Comparison of ENCODE assay signal across 11 cellular contexts in the genomic region with DNA sequence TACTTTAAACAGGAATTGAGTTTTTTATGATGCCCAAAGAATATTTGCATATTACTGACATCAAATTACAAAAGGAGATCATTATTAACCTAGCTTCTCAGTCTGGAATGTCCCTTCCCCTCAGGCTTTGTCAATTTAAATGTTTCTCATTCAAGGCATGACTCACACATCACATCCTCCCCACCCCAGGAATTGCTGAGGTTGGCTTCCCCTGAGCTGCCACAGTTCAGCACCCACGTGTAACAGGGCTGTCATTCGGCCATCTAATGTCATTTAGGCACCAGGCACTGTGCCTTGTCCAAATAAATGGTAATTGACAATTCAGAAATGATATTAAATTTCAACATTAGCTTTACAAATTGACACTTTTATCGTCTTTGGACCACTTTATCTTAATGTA.
DNase-seq lines count a peak whose midpoint lies in the region; ATAC-seq and TF ChIP-seq lines count a peak whose summit lies in the region.
"Had no signal": no experiment of that assay in that cellular context is flagged by ENCODE, and none has a peak within 500 bp of the region (broad histone marks: within the 10 kb centered on the region; RNA-seq: fewer than 3 reads in every experiment).

No MANE protein-coding gene starts in this region.

- H3K27me3 ChIP-seq in BE2C: no peaks in the 10 kb centered on the region
- H3K27me3 ChIP-seq in effector memory CD4-positive, alpha-beta T cell (replicated peaks; ENCODE audit: control insufficient read depth, insufficient read depth, low read length, poor library complexity, severe bottlenecking): no peaks in the 10 kb centered on the region

- H3K9me3 Mint-ChIP-seq in activated naive CD8-positive, alpha-beta T cell treated with anti-CD3 and anti-CD28 coated beads for 36 hours: peaks cover 2% of the 10 kb centered on the region
- H3K9me3 Mint-ChIP-seq: activated B cell treated with CpG ODN at 0.5 μM for 24 hours had no signal

- ATAC-seq in GM19467 (IDR thresholded peaks at IDR 0.05; ENCODE audit: unreplicated experiment) (no peak), HG03432 (IDR thresholded peaks at IDR 0.05; ENCODE audit: unreplicated experiment) (no peak), GM18861 (IDR thresholded peaks at IDR 0.05; ENCODE audit: unreplicated experiment) (no peak)

- H3K4me3 Mint-ChIP-seq in activated naive CD8-positive, alpha-beta T cell treated with anti-CD3 and anti-CD28 coated beads for 36 hours: no peak overlapping the region
- H3K4me3 Mint-ChIP-seq: activated B cell treated with CpG ODN at 0.5 μM for 24 hours; CD8-positive, alpha-beta memory T cell had no signal

- no peak overlapping the region for H3K27ac ChIP-seq in effector memory CD4-positive, alpha-beta T cell (ENCODE audit: insufficient read depth, low read length, poor library complexity, severe bottlenecking)

- DNase-seq in BE2C (peak; percentile 70), HT-29 (ENCODE audit: low spot score) (peak; percentile 9), iPS-NIHi11 (ENCODE audit: low spot score) (peak; percentile 64)
- peak; percentile 30 for DNase-seq in activated naive CD8-positive, alpha-beta T cell treated with anti-CD3 and anti-CD28 coated beads for 36 hours
- DNase-seq in effector memory CD4-positive, alpha-beta T cell: no peak
- DNase-seq: activated B cell treated with CpG ODN at 0.5 μM for 24 hours; CD8-positive, alpha-beta memory T cell; erythroblast had no signal

- H3K4me1 ChIP-seq in BE2C: peaks cover 5% of the 10 kb centered on the region; the same call in 1 of the 2 replicates
- H3K4me1 ChIP-seq in effector memory CD4-positive, alpha-beta T cell (ENCODE audit: control insufficient read depth, insufficient read depth, low read length, poor library complexity, severe bottlenecking): no peaks in the 10 kb centered on the region

- H3K27ac Mint-ChIP-seq in activated naive CD8-positive, alpha-beta T cell treated with anti-CD3 and anti-CD28 coated beads for 36 hours: no peak overlapping the region
- H3K27ac Mint-ChIP-seq: activated B cell treated with CpG ODN at 0.5 μM for 24 hours had no signal

- peaks cover 8% of the 10 kb centered on the region for H3K4me1 Mint-ChIP-seq in activated naive CD8-positive, alpha-beta T cell treated with anti-CD3 and anti-CD28 coated beads for 36 hours
- H3K4me1 Mint-ChIP-seq: activated B cell treated with CpG ODN at 0.5 μM for 24 hours; CD8-positive, alpha-beta memory T cell had no signal

- H3K27me3 Mint-ChIP-seq in activated naive CD8-positive, alpha-beta T cell treated with anti-CD3 and anti-CD28 coated beads for 36 hours: no peaks in the 10 kb centered on the region
- H3K27me3 Mint-ChIP-seq: activated B cell treated with CpG ODN at 0.5 μM for 24 hours had no signal

- TF ChIP-seq CTCF in BE2C (IDR thresholded peaks at IDR 0.05; ENCODE audit: low read depth, low read length): no peak

- H3K36me3 ChIP-seq in BE2C: no peaks in the 10 kb centered on the region
- H3K36me3 ChIP-seq in effector memory CD4-positive, alpha-beta T cell (ENCODE audit: control insufficient read depth, insufficient read depth, low read length): no peaks in the 10 kb centered on the region

- H3K9me3 ChIP-seq in BE2C: no peaks in the 10 kb centered on the region
- no peaks in the 10 kb centered on the region for H3K9me3 ChIP-seq in effector memory CD4-positive, alpha-beta T cell (ENCODE audit: control insufficient read depth, low read length)

- H3K36me3 Mint-ChIP-seq in activated naive CD8-positive, alpha-beta T cell treated with anti-CD3 and anti-CD28 coated beads for 36 hours: peaks cover 2% of the 10 kb centered on the region
- H3K36me3 Mint-ChIP-seq: CD8-positive, alpha-beta memory T cell had no signal

- no peak overlapping the region for H3K4me3 ChIP-seq in BE2C (ENCODE audit: low read depth, low read length)
- H3K4me3 ChIP-seq in effector memory CD4-positive, alpha-beta T cell (ENCODE audit: insufficient read depth, low read depth, low read length, poor library complexity, severe bottlenecking): no peak overlapping the region

Comparison
In these comparisons a context has a peak if more than half of its experiments do, and no peak if none do; other contexts are left out.
1. DNase-seq: peak in BE2C (single experiment), HT-29 (single experiment), activated naive CD8-positive, alpha-beta T cell treated with anti-CD3 and anti-CD28 coated beads for 36 hours (single experiment) and iPS-NIHi11 (single experiment); none in effector memory CD4-positive, alpha-beta T cell (0 of 3).